In the genomic region with DNA sequence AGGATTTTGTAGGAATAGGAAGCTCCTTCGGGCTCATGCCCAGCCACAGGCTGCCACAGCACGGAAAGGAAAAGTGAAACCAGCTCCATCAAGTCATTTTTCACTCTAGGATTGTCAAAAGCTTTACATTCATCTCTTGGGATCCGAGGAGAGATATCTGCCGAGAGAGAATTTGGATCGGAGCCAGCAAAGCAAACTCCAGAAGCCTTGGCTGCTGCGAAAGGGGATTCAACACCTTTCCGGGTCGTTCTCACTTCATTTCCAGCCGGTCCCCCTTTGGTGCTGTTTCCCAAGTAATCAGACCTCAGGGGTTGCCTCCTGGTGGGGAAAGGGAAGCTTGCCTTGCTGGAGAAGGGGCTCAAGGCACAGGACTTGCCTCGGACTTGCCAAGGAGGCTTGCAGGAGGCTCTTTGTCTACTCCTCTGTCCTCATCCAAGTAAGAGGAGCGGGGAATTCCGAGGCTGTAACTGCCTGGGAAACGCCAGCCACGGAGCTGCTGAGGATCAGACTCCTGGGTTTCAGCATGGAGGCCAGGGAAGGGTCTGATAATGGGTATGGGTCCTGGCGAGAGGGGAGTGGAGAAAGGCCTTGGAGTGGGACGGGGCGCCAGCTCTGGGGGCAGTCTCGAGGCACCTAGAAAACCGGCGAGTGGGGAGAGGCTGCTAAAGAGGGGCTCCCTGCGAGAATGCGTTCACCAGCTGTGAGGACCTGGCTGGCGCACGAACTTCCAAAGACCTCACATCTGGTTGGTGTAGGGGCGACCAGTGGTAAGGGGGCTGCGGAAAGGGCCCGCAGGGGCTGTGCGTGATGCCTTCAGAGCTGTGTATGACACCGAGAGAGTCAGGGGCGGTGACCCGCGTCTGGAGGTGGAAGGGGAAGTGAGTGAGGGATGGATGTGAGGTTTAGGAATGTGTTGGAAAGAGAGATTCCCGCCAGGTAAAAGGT, we compare ENCODE assay signal across 1 cellular context.
A peak's percentile ranks its signal among the peaks of the same experiment; 100 is the strongest.
TF ChIP-seq lines count a peak whose summit lies in the region.

No MANE protein-coding gene starts in this region.

TF ChIP-seq in GM12878, 131 proteins besides CTCF, POLR2A, EP300 and RAD21:
- TF ChIP-seq STAT3 (IDR thresholded peaks at IDR 0.05; ENCODE audit: low read depth, low read length) (no peak), SMC3 (IDR thresholded peaks at IDR 0.05; ENCODE audit: borderline replicate concordance, low read length) (no peak), SPI1 (IDR thresholded peaks at IDR 0.05; ENCODE audit: borderline replicate concordance, insufficient read depth, low read depth, low read length) (peak; percentile 16; the same call in 1 of the 2 replicates), ZBED1 (IDR thresholded peaks at IDR 0.05; ENCODE audit: borderline replicate concordance) (no peak), FOXM1 (IDR thresholded peaks at IDR 0.05; ENCODE audit: low read depth, low read length) (no peak)
- TF ChIP-seq, protein P1, sequence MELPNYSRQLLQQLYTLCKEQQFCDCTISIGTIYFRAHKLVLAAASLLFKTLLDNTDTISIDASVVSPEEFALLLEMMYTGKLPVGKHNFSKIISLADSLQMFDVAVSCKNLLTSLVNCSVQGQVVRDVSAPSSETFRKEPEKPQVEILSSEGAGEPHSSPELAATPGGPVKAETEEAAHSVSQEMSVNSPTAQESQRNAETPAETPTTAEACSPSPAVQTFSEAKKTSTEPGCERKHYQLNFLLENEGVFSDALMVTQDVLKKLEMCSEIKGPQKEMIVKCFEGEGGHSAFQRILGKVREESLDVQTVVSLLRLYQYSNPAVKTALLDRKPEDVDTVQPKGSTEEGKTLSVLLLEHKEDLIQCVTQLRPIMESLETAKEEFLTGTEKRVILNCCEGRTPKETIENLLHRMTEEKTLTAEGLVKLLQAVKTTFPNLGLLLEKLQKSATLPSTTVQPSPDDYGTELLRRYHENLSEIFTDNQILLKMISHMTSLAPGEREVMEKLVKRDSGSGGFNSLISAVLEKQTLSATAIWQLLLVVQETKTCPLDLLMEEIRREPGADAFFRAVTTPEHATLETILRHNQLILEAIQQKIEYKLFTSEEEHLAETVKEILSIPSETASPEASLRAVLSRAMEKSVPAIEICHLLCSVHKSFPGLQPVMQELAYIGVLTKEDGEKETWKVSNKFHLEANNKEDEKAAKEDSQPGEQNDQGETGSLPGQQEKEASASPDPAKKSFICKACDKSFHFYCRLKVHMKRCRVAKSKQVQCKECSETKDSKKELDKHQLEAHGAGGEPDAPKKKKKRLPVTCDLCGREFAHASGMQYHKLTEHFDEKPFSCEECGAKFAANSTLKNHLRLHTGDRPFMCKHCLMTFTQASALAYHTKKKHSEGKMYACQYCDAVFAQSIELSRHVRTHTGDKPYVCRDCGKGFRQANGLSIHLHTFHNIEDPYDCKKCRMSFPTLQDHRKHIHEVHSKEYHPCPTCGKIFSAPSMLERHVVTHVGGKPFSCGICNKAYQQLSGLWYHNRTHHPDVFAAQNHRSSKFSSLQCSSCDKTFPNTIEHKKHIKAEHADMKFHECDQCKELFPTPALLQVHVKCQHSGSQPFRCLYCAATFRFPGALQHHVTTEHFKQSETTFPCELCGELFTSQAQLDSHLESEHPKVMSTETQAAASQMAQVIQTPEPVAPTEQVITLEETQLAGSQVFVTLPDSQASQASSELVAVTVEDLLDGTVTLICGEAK (IDR thresholded peaks at IDR 0.05; ENCODE audit: borderline replicate concordance) = peak; percentile 5; the same call in 1 of the 2 replicates
